8 cellular contexts compared by ENCODE assay signal in genomic region chr9:20621553-20622329, GRCh38. TPM values are rescaled to one million over a fixed set of nuclear protein-coding genes. Genes with fewer than 3 reads are reported as not detected.
DNase-seq lines count a peak whose midpoint lies in the region; ATAC-seq and TF ChIP-seq lines count a peak whose summit lies in the region.

No MANE protein-coding gene starts in this region.

- peaks cover 36% of the 10 kb centered on the region for H3K27me3 Mint-ChIP-seq in neural crest cell (ENCODE audit: low read depth)

- no peaks in the 10 kb centered on the region for H3K9me3 Mint-ChIP-seq in neural crest cell

- peaks cover 4 to 60% (median 43%) of the 10 kb centered on the region in 4 donors for H3K4me1 ChIP-seq in stomach

- peak; percentile 5 for ATAC-seq in HG03139 (IDR thresholded peaks at IDR 0.05; ENCODE audit: unreplicated experiment)

- intact Hi-C loops in stomach (cut with DNase I; ENCODE audit: low total_unique reads) = no loop called here

- DNase-seq in NCI-H524 (lab: John Stamatoyannopoulos, UW) (peak; percentile 52 to 68), NCI-H524 treated with DMSO at 0.1 percent for 48 hours (lab: John Stamatoyannopoulos, UW) (no peak), fibroblast of villous mesenchyme (ENCODE audit: low read depth) (peak; percentile 71), neural crest cell (ENCODE audit: low read depth, low spot score) (peak; percentile 54), stomach (peak; percentile 60)
- DNase-seq in activated T-helper 9 cell treated with anti-CD3 and anti-CD28 coated beads, Interleukin-2, amount 50 U/mL, for 16 hours (ENCODE audit: low read depth) = peak; percentile 65

- peak overlapping the region; percentile 81 for H3K27ac Mint-ChIP-seq in neural crest cell (ENCODE audit: unreplicated experiment)

- no peak for TF ChIP-seq POLR2A in stomach (IDR thresholded peaks at IDR 0.05)

- H3K27me3 ChIP-seq in stomach = no peaks in the 10 kb centered on the region

- no peaks in the 10 kb centered on the region for H3K36me3 ChIP-seq in stomach

- H3K36me3 Mint-ChIP-seq in neural crest cell (ENCODE audit: low read depth) = no peaks in the 10 kb centered on the region

- H3K4me1 Mint-ChIP-seq in neural crest cell = peaks cover 47% of the 10 kb centered on the region

- TF ChIP-seq EP300 in stomach (IDR thresholded peaks at IDR 0.05) = no peak

- WGBS in stomach, 5 donors = 0 to 1% (median 0%) methylated on average over 41 to 73 of the region's 73 CpGs

- TF ChIP-seq CTCF in fibroblast of villous mesenchyme (IDR thresholded peaks at IDR 0.05; ENCODE audit: insufficient read depth, low read depth, low read length) (no peak), neural crest cell (conservative IDR thresholded peaks at IDR 0.05) (no peak), stomach (IDR thresholded peaks at IDR 0.05) (no peak)

- H3K4me3 ChIP-seq in fibroblast of villous mesenchyme (ENCODE audit: low read depth, low read length) (peak overlapping the region; percentile 94), stomach (peak overlapping the region; percentile 79 to 98 (median 90))

- no peaks in the 10 kb centered on the region for H3K9me3 ChIP-seq in stomach

- peak overlapping the region; percentile 85 to 93 (median 92) for H3K27ac ChIP-seq in stomach

- H3K4me3 Mint-ChIP-seq in neural crest cell = peak overlapping the region; percentile 96

TF ChIP-seq in PFSK-1, 5 proteins besides CTCF, POLR2A, EP300 and RAD21:
- TF ChIP-seq TAF1 (IDR thresholded peaks at IDR 0.05; ENCODE audit: borderline replicate concordance, insufficient read depth, low read length) (no peak), SIN3A (IDR thresholded peaks at IDR 0.05; ENCODE audit: borderline replicate concordance, insufficient read depth, low read length) (peak; percentile 46; the same call in 1 of the 2 replicates)

RNA-seq across cellular contexts. Expression of gene MLLT3, which starts 0.6 kb away (rescaled TPM):
- polyA plus RNA-seq in PFSK-1 (2012; ENCODE audit: insufficient read length, low read depth) = 6.1 TPM
- total RNA-seq in fibroblast of villous mesenchyme = 23.5 and 44.9 TPM in 2 replicates
- 53.7 and 57.3 TPM in 2 replicates for total RNA-seq in neural crest cell
- total RNA-seq in stomach = 10 to 100 TPM in 4 of 5 donors, 1 to 10 TPM in 1; 8.7 to 48.7 (median 25.7) TPM
- 10 to 100 TPM in 1 of 3 donors, 1 to 10 TPM in 2; 6.5 to 29.5 (median 8.2) TPM for polyA plus RNA-seq in stomach
